24 cellular contexts compared by ENCODE assay signal in the genomic region with DNA sequence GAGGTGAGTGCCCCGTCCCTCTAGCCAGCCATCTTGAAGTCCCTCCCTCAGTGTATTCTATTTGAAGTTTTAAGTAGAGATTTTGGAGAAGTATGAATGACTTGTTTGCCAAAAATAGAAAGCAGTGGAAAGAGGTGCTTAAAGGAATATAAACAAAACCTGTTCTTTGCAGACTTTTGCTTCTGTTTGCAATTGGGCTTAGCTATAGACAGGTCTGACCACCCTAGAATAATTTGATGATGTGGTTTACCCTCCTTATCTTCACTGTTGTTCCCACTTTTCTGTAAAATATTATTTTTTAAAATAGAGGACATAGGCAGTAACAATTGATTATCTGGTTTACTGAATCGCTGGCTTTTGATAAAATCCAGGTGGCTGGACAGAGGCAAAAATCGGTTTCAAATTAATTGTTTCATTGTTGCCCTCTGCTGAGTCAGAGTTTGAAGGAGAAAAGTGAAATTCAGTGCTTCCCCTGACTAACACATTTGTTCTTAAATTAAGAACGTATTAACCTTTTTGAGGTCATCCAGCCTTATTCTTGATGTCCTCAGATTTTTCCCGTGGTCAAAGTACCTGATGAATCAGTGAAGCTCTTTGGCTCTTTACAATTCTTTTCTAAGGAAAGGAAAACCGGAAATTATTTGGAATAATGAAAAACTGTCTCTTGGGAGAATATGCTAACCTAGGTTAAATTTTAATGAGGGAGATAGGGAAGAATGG. TPM values are rescaled to one million over a fixed set of nuclear protein-coding genes. Genes with fewer than 3 reads are reported as not detected.
A peak's percentile ranks its signal among the peaks of the same experiment; 100 is the strongest.
DNase-seq lines count a peak whose midpoint lies in the region; ATAC-seq and TF ChIP-seq lines count a peak whose summit lies in the region.
"Had no signal": no experiment of that assay in that cellular context is flagged by ENCODE, and none has a peak within 500 bp of the region (broad histone marks: within the 10 kb centered on the region; RNA-seq: fewer than 3 reads in every experiment).

No MANE protein-coding gene starts in this region.

- ATAC-seq in SK-N-SH treated with all-trans-retinoic acid at 6 μM for 48 hours (no peak), HG02642 (IDR thresholded peaks at IDR 0.05; ENCODE audit: poor library complexity, unreplicated experiment) (no peak)
- ATAC-seq: GM12878 had no signal

- H3K79me2 ChIP-seq in ACC112 (ENCODE audit: control insufficient read depth, insufficient read depth, low read length, unreplicated experiment), result peaks cover 69% of the 10 kb centered on the region

- no peak overlapping the region for H2AFZ ChIP-seq in ACC112 (ENCODE audit: low read length, unreplicated experiment)

- H3K4me1 ChIP-seq in ACC112 (ENCODE audit: control insufficient read depth, insufficient read depth, low read length, unreplicated experiment), result peaks cover 44% of the 10 kb centered on the region
- H3K4me1 ChIP-seq: BLaER1 had no signal

- no peak overlapping the region for H3K4me3 ChIP-seq in ACC112 (ENCODE audit: low read depth, low read length)
- H3K4me3 ChIP-seq: BLaER1, GM12878, SK-N-MC had no signal

- no peaks in the 10 kb centered on the region for H3K27me3 ChIP-seq in ACC112 (ENCODE audit: insufficient read depth, low read length)
- H3K27me3 ChIP-seq: BLaER1 had no signal

- peak overlapping the region; percentile 22; the same call in 1 of the 2 replicates for H3K27ac ChIP-seq in ACC112 (ENCODE audit: low read depth, low read length)
- H3K27ac ChIP-seq: BLaER1, SK-N-MC had no signal

- H3K36me3 ChIP-seq in ACC112 (ENCODE audit: insufficient read depth, low read length), result peaks cover 18% of the 10 kb centered on the region
- H3K36me3 ChIP-seq: BLaER1 had no signal

- peak; percentile 26 for DNase-seq in HT1080 (ENCODE audit: low read depth)
- peak; percentile 71 for DNase-seq in kidney tubule cell (ENCODE audit: low spot score)
- DNase-seq in activated T-cell treated with anti-CD3 and anti-CD28 coated beads, Interleukin-2, amount 50 U/mL, for 1 hour, result no peak
- DNase-seq in NCI-H524 treated with DMSO at 0.1 percent for 48 hours (lab: John Stamatoyannopoulos, UW), result no peak
- no peak for DNase-seq in NCI-H82 (lab: John Stamatoyannopoulos, UW)
- DNase-seq: CD4-positive, alpha-beta T cell; COR-L47; DMS 273 treated with DMSO at 0.1 percent for 48 hours; DND-41; H9; KG1; MV-4-11; NCI-H1105 treated with DMSO at 0.1 percent for 48 hours; NCI-H2029 treated with DMSO at 0.1 percent for 48 hours; NCI-H345; NCI-H526; OCI-M1; SHP77 had no signal

TF ChIP-seq in SK-N-SH treated with all-trans-retinoic acid at 6 μM for 48 hours, 23 proteins besides CTCF, POLR2A, EP300 and RAD21:
- no peak for TF ChIP-seq ARNTL (CRISPR knock-in tag; IDR thresholded peaks at IDR 0.05; ENCODE audit: borderline replicate concordance, low read depth)
- 0 out of 2 replicates have a peak, but pooled peaks have one; percentile 5 for TF ChIP-seq ZC3H10 (CRISPR knock-in tag; IDR thresholded peaks at IDR 0.05)
- TF ChIP-seq, protein P1, sequence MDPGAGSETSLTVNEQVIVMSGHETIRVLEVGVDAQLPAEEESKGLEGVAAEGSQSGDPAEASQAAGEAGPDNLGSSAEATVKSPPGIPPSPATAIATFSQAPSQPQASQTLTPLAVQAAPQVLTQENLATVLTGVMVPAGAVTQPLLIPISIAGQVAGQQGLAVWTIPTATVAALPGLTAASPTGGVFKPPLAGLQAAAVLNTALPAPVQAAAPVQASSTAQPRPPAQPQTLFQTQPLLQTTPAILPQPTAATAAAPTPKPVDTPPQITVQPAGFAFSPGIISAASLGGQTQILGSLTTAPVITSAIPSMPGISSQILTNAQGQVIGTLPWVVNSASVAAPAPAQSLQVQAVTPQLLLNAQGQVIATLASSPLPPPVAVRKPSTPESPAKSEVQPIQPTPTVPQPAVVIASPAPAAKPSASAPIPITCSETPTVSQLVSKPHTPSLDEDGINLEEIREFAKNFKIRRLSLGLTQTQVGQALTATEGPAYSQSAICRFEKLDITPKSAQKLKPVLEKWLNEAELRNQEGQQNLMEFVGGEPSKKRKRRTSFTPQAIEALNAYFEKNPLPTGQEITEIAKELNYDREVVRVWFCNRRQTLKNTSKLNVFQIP (CRISPR knock-in tag; IDR thresholded peaks at IDR 0.05; ENCODE audit: borderline replicate concordance, low read depth), result no peak

RNA-seq across cellular contexts. Expression of a gene that starts 21.4 kb away (rescaled TPM):
- 21.9 and 31.2 TPM in 2 replicates for total RNA-seq in HT1080 (2014; rRNA removed; shearing (Covaris generic))
- polyA plus RNA-seq in HT1080 (2015; cell fraction: cytosol; rRNA removed), result 60.8 and 77.0 TPM in 2 replicates
- 205 and 206 TPM in 2 replicates for polyA plus RNA-seq in HT1080 (2015; cell fraction: nucleus; rRNA removed)
- total RNA-seq: CD4-positive, alpha-beta T cell had no signal

Comparison
In these comparisons a context has a peak if more than half of its experiments do, and no peak if none do; other contexts are left out.
1. DNase-seq: peak in HT1080 (single experiment) and kidney tubule cell (single experiment); none in activated T-cell treated with anti-CD3 and anti-CD28 coated beads, Interleukin-2, amount 50 U/mL, for 1 hour (single experiment), NCI-H524 treated with DMSO at 0.1 percent for 48 hours (single experiment) and NCI-H82 (single experiment).